Comparison of ENCODE assay signal across 15 cellular contexts in genomic region chr2:47708801-47709499, GRCh38.
DNase-seq lines count a peak whose midpoint lies in the region; ATAC-seq, FAIRE-seq and TF ChIP-seq lines count a peak whose summit lies in the region.
"Had no signal": no experiment of that assay in that cellular context is flagged by ENCODE, and none has a peak within 500 bp of the region (broad histone marks: within the 10 kb centered on the region; RNA-seq: fewer than 3 reads in every experiment).

No MANE protein-coding gene starts in this region.

- DNase-seq in GM13976 (ENCODE audit: low spot score) (peak; percentile 25), H54 (ENCODE audit: insufficient read length, low spot score) (no peak), posterior cingulate gyrus (no peak)
- DNase-seq in activated T-cell treated with anti-CD3 and anti-CD28 coated beads, Interleukin-2, amount 50 U/mL, for 24 hours = no peak
- DNase-seq in stimulated activated CD4-positive, alpha-beta T cell treated with anti-CD3 and anti-CD28 coated beads, Interleukin-15, amount 100 ng/mL, for 24 hours = no peak
- DNase-seq: activated CD8-positive, alpha-beta T cell treated with anti-CD3 and anti-CD28 coated beads, Interleukin-2, amount 10 ng/mL, durations not matched to agents 7 days and 5 days; DND-41; esophagus squamous epithelium; mesenchymal stem cell; NCI-H2227 treated with DMSO at 0.1 percent for 48 hours; Peyer's patch had no signal

- H3K4me3 Mint-ChIP-seq in activated T-cell treated with anti-CD3 and anti-CD28 coated beads, Interleukin-2, amount 50 U/mL, for 24 hours = no peak overlapping the region
- H3K4me3 Mint-ChIP-seq: activated CD8-positive, alpha-beta T cell treated with anti-CD3 and anti-CD28 coated beads, Interleukin-2, amount 10 ng/mL, durations not matched to agents 7 days and 5 days had no signal

- intact Hi-C loops in posterior cingulate gyrus (cut with DNase I) = no loop called here

- TF ChIP-seq CTCF in GM13976 (IDR thresholded peaks at IDR 0.05; ENCODE audit: borderline replicate concordance, control extremely low read depth, extremely low read depth, insufficient read depth, missing control alignments) = no peak

- H3K36me3 Mint-ChIP-seq in activated T-cell treated with anti-CD3 and anti-CD28 coated beads, Interleukin-2, amount 50 U/mL, for 24 hours (ENCODE audit: low read depth) = no peaks in the 10 kb centered on the region
- H3K36me3 Mint-ChIP-seq: activated naive CD4-positive, alpha-beta T cell treated with anti-CD3 and anti-CD28 coated beads, Interleukin-2, amount 50 U/mL, for 72 hours had no signal

- no peak overlapping the region for H3K27ac Mint-ChIP-seq in activated T-cell treated with anti-CD3 and anti-CD28 coated beads, Interleukin-2, amount 50 U/mL, for 24 hours
- H3K27ac Mint-ChIP-seq: activated CD8-positive, alpha-beta T cell treated with anti-CD3 and anti-CD28 coated beads, Interleukin-2, amount 10 ng/mL, durations not matched to agents 7 days and 5 days; activated naive CD4-positive, alpha-beta T cell treated with anti-CD3 and anti-CD28 coated beads, Interleukin-2, amount 50 U/mL, for 72 hours had no signal

- H3K27me3 Mint-ChIP-seq in activated T-cell treated with anti-CD3 and anti-CD28 coated beads, Interleukin-2, amount 50 U/mL, for 24 hours = peaks cover 15% of the 10 kb centered on the region

- peak; percentile 77 for ATAC-seq in GM19452 (IDR thresholded peaks at IDR 0.05; ENCODE audit: unreplicated experiment)
- ATAC-seq in HG02840 (IDR thresholded peaks at IDR 0.05; ENCODE audit: low FRiP score, unreplicated experiment) = peak; percentile 82
- peak; percentile 63 for ATAC-seq in HG03521 (IDR thresholded peaks at IDR 0.05; ENCODE audit: unreplicated experiment)
- ATAC-seq: activated CD8-positive, alpha-beta T cell treated with anti-CD3 and anti-CD28 coated beads, Interleukin-2, amount 10 ng/mL, durations not matched to agents 7 days and 5 days; activated naive CD4-positive, alpha-beta T cell treated with anti-CD3 and anti-CD28 coated beads, Interleukin-2, amount 50 U/mL, for 72 hours had no signal

- in situ Hi-C loops in GM13976 (cut with MboI; ENCODE audit: low sequenced_read_pairs, unreplicated experiment) = no loop called here

- no peaks in the 10 kb centered on the region for H3K4me1 Mint-ChIP-seq in activated T-cell treated with anti-CD3 and anti-CD28 coated beads, Interleukin-2, amount 50 U/mL, for 24 hours (ENCODE audit: low read depth)

- H3K9me3 Mint-ChIP-seq in activated T-cell treated with anti-CD3 and anti-CD28 coated beads, Interleukin-2, amount 50 U/mL, for 24 hours = no peaks in the 10 kb centered on the region
- H3K9me3 Mint-ChIP-seq: activated naive CD4-positive, alpha-beta T cell treated with anti-CD3 and anti-CD28 coated beads, Interleukin-2, amount 50 U/mL, for 72 hours had no signal

- no peak for FAIRE-seq in H54 (lab: Jason Lieb, UNC)

- TF ChIP-seq POLR2A in H54 (IDR thresholded peaks at IDR 0.05; ENCODE audit: low read depth, low read length) = no peak
